ENCODE assay signal across 9 cellular contexts in genomic region chr17:12665263-12666210, GRCh38. TPM values are rescaled to one million over a fixed set of nuclear protein-coding genes. Genes with fewer than 3 reads are reported as not detected.
A peak's percentile ranks its signal among the peaks of the same experiment; 100 is the strongest.
DNase-seq lines count a peak whose midpoint lies in the region; ATAC-seq and TF ChIP-seq lines count a peak whose summit lies in the region.
"Had no signal": no experiment of that assay in that cellular context is flagged by ENCODE, and none has a peak within 500 bp of the region (broad histone marks: within the 10 kb centered on the region; RNA-seq: fewer than 3 reads in every experiment).

A gene with protein sequence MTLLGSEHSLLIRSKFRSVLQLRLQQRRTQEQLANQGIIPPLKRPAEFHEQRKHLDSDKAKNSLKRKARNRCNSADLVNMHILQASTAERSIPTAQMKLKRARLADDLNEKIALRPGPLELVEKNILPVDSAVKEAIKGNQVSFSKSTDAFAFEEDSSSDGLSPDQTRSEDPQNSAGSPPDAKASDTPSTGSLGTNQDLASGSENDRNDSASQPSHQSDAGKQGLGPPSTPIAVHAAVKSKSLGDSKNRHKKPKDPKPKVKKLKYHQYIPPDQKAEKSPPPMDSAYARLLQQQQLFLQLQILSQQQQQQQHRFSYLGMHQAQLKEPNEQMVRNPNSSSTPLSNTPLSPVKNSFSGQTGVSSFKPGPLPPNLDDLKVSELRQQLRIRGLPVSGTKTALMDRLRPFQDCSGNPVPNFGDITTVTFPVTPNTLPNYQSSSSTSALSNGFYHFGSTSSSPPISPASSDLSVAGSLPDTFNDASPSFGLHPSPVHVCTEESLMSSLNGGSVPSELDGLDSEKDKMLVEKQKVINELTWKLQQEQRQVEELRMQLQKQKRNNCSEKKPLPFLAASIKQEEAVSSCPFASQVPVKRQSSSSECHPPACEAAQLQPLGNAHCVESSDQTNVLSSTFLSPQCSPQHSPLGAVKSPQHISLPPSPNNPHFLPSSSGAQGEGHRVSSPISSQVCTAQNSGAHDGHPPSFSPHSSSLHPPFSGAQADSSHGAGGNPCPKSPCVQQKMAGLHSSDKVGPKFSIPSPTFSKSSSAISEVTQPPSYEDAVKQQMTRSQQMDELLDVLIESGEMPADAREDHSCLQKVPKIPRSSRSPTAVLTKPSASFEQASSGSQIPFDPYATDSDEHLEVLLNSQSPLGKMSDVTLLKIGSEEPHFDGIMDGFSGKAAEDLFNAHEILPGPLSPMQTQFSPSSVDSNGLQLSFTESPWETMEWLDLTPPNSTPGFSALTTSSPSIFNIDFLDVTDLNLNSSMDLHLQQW (plus strand): TSS chr17:12665890. CDS start chr17:12666189, 299 bp downstream.

- CTCF ChIA-PET in HEK293T (lab: Yijun Ruan, JAX) (interaction anchor here (1.1 to 3.0 kb wide), 3 partner anchors 76 to 323 kb away, joined by 3 to 14 read pairs (median 4); no protein-coding TSS in a partner anchor), mammary epithelial cell (lab: Charles Lee; ENCODE audit: low non-redundant PET) (no interaction called here)
- CTCF ChIA-PET in activated CD4-positive, alpha-beta memory T cell treated with anti-CD3 and anti-CD28 coated beads for 36 hours (lab: Charles Lee): no interaction called here

- dilution Hi-C loops in mammary epithelial cell (cut with HindIII; ENCODE audit: low sequenced_read_pairs): no loop called here

- 4% methylated on average over 34 of the region's 78 CpGs for WGBS in mammary epithelial cell (ENCODE audit: low coverage, missing lambda C conversion rate)
- 2% methylated on average over 32 to 33 of the region's 78 CpGs for WGBS in thyroid gland, 2 donors

- BruUV-seq in mammary epithelial cell (replicated peaks; lab: Mats Ljungman, UMichigan): no TSS peak

- H3K79me2 ChIP-seq in mammary epithelial cell (ENCODE audit: insufficient read depth, low read length): no peaks in the 10 kb centered on the region

- H3K9ac ChIP-seq in mammary epithelial cell (ENCODE audit: insufficient read depth, low read length): no peak within 1 kb of the TSS

- DNase-seq in HEK293T (ENCODE audit: extremely low spot score): peak; percentile 62
- no peak for DNase-seq in mammary epithelial cell
- DNase-seq in kidney tubule cell (ENCODE audit: low spot score): peak; percentile 25
- DNase-seq in thyroid gland: peak; percentile 14 to 25
- DNase-seq in NCI-H2029 (lab: John Stamatoyannopoulos, UW): no peak
- DNase-seq in activated T-helper 2 cell treated with anti-CD3 and anti-CD28 coated beads, Interferon-gamma antibody, Interleukin-2, Interleukin-4, amounts not matched to agents 10 μg/mL and 5 μg/mL and 100 μg/mL, durations not matched to agents 14 hours and 24 hours and 36 hours (ENCODE audit: low spot score): no peak
- DNase-seq in activated CD4-positive, alpha-beta memory T cell treated with anti-CD3 and anti-CD28 coated beads for 36 hours: no peak

- no peak within 1 kb of the TSS for H3K4me3 ChIP-seq in mammary epithelial cell (replicated peaks in 1 of 3; ENCODE audit: insufficient read depth in 1 of 3, low read depth in 2 of 3, low read length in 3 of 3)
- peak within 1 kb of the TSS; percentile 14 to 41 (median 19) for H3K4me3 ChIP-seq in thyroid gland (replicated peaks in 1 of 3)

- H4K20me1 ChIP-seq in mammary epithelial cell (ENCODE audit: insufficient read depth, low read length): no peaks in the 10 kb centered on the region

- H3K27ac Mint-ChIP-seq in activated T-helper 2 cell treated with anti-CD3 and anti-CD28 coated beads, Interferon-gamma antibody, Interleukin-2, Interleukin-4, amounts not matched to agents 10 μg/mL and 5 μg/mL and 100 μg/mL, durations not matched to agents 14 hours and 24 hours and 36 hours: no peak within 1 kb of the TSS
- no peak within 1 kb of the TSS for H3K27ac Mint-ChIP-seq in activated CD4-positive, alpha-beta memory T cell treated with anti-CD3 and anti-CD28 coated beads for 36 hours
- H3K27ac Mint-ChIP-seq: stimulated activated naive CD8-positive, alpha-beta T cell treated with anti-CD3 and anti-CD28 coated beads, Interleukin-15, Interleukin-2, amounts not matched to agents 100 ng/mL and 50 ng/mL, for 24 hours had no signal

- peak within 1 kb of the TSS; percentile 37 for H2AFZ ChIP-seq in mammary epithelial cell (ENCODE audit: low read depth, low read length)

- H3K4me3 Mint-ChIP-seq in activated T-helper 2 cell treated with anti-CD3 and anti-CD28 coated beads, Interferon-gamma antibody, Interleukin-2, Interleukin-4, amounts not matched to agents 10 μg/mL and 5 μg/mL and 100 μg/mL, durations not matched to agents 14 hours and 24 hours and 36 hours (ENCODE audit: low read depth): no peak within 1 kb of the TSS
- no peak within 1 kb of the TSS for H3K4me3 Mint-ChIP-seq in activated CD4-positive, alpha-beta memory T cell treated with anti-CD3 and anti-CD28 coated beads for 36 hours
- H3K4me3 Mint-ChIP-seq: stimulated activated naive CD8-positive, alpha-beta T cell treated with anti-CD3 and anti-CD28 coated beads, Interleukin-15, Interleukin-2, amounts not matched to agents 100 ng/mL and 50 ng/mL, for 24 hours had no signal

- no peaks in the 10 kb centered on the region for H3K4me1 Mint-ChIP-seq in activated T-helper 2 cell treated with anti-CD3 and anti-CD28 coated beads, Interferon-gamma antibody, Interleukin-2, Interleukin-4, amounts not matched to agents 10 μg/mL and 5 μg/mL and 100 μg/mL, durations not matched to agents 14 hours and 24 hours and 36 hours (ENCODE audit: low read depth)
- no peaks in the 10 kb centered on the region for H3K4me1 Mint-ChIP-seq in activated CD4-positive, alpha-beta memory T cell treated with anti-CD3 and anti-CD28 coated beads for 36 hours (ENCODE audit: low read depth)

- H3K27me3 ChIP-seq in mammary epithelial cell (ENCODE audit: insufficient read depth, low read length): peaks cover 14% of the 10 kb centered on the region
- H3K27me3 ChIP-seq in thyroid gland: peaks cover 3% of the 10 kb centered on the region

- H3K36me3 ChIP-seq in mammary epithelial cell (ENCODE audit: insufficient read depth, low read length) (no peaks in the 10 kb centered on the region), thyroid gland (no peaks in the 10 kb centered on the region)

- POLR2A ChIA-PET in HEK293T (lab: Yijun Ruan, JAX): interaction anchor here (1.5 kb wide), 1 partner anchor 352 kb away, joined by 4 read pairs; the partner anchor contains the start of gene ELAC2
- POLR2A ChIA-PET in activated CD4-positive, alpha-beta memory T cell treated with anti-CD3 and anti-CD28 coated beads for 36 hours (lab: Charles Lee): no interaction called here

- no peak for TF ChIP-seq POLR2A in thyroid gland (IDR thresholded peaks at IDR 0.05)

- H3K4me1 ChIP-seq in mammary epithelial cell (ENCODE audit: insufficient read depth, low read length) (no peaks in the 10 kb centered on the region), thyroid gland (peaks cover 3 to 10% of the 10 kb centered on the region in 2 donors)

- peaks cover 24% of the 10 kb centered on the region for H3K27me3 Mint-ChIP-seq in activated T-helper 2 cell treated with anti-CD3 and anti-CD28 coated beads, Interferon-gamma antibody, Interleukin-2, Interleukin-4, amounts not matched to agents 10 μg/mL and 5 μg/mL and 100 μg/mL, durations not matched to agents 14 hours and 24 hours and 36 hours (ENCODE audit: low read depth)
- peaks cover 40% of the 10 kb centered on the region for H3K27me3 Mint-ChIP-seq in activated CD4-positive, alpha-beta memory T cell treated with anti-CD3 and anti-CD28 coated beads for 36 hours

- intact Hi-C loops in mammary epithelial cell (cut with micrococcal nuclease) (no loop called here), thyroid gland (cut with DNase I) (loop anchor here (5.0 to 10.0 kb wide), 3 partner anchors 121 to 408 kb away; no protein-coding TSS in a partner anchor)
- intact Hi-C loops in activated T-helper 2 cell treated with anti-CD3 and anti-CD28 coated beads, Interferon-gamma antibody, Interleukin-2, Interleukin-4, amounts not matched to agents 10 μg/mL and 5 μg/mL and 100 μg/mL, durations not matched to agents 14 hours and 24 hours and 36 hours (cut with micrococcal nuclease): no loop called here
- intact Hi-C loops in activated CD4-positive, alpha-beta memory T cell treated with anti-CD3 and anti-CD28 coated beads for 36 hours (cut with micrococcal nuclease): no loop called here

- no peaks in the 10 kb centered on the region for H3K36me3 Mint-ChIP-seq in activated T-helper 2 cell treated with anti-CD3 and anti-CD28 coated beads, Interferon-gamma antibody, Interleukin-2, Interleukin-4, amounts not matched to agents 10 μg/mL and 5 μg/mL and 100 μg/mL, durations not matched to agents 14 hours and 24 hours and 36 hours (ENCODE audit: low read depth)
- no peaks in the 10 kb centered on the region for H3K36me3 Mint-ChIP-seq in activated CD4-positive, alpha-beta memory T cell treated with anti-CD3 and anti-CD28 coated beads for 36 hours

- no peak for TF ChIP-seq CTCF in mammary epithelial cell (conservative IDR thresholded peaks at IDR 0.05 in 1 of 2, IDR thresholded peaks at IDR 0.05 in 1 of 2; ENCODE audit: extremely low read depth in 1 of 2, insufficient read depth in 1 of 2, low read depth in 1 of 2, low read length in 2 of 2)
- no peak for TF ChIP-seq CTCF in thyroid gland (IDR thresholded peaks at IDR 0.05)

- peaks cover 4% of the 10 kb centered on the region for H3K9me3 Mint-ChIP-seq in activated T-helper 2 cell treated with anti-CD3 and anti-CD28 coated beads, Interferon-gamma antibody, Interleukin-2, Interleukin-4, amounts not matched to agents 10 μg/mL and 5 μg/mL and 100 μg/mL, durations not matched to agents 14 hours and 24 hours and 36 hours
- no peaks in the 10 kb centered on the region for H3K9me3 Mint-ChIP-seq in activated CD4-positive, alpha-beta memory T cell treated with anti-CD3 and anti-CD28 coated beads for 36 hours
- H3K9me3 Mint-ChIP-seq: stimulated activated naive CD8-positive, alpha-beta T cell treated with anti-CD3 and anti-CD28 coated beads, Interleukin-15, Interleukin-2, amounts not matched to agents 100 ng/mL and 50 ng/mL, for 24 hours had no signal

- H3K27ac ChIP-seq in mammary epithelial cell (ENCODE audit: insufficient read depth, low read depth, low read length): no peak within 1 kb of the TSS
- H3K27ac ChIP-seq in thyroid gland: no peak within 1 kb of the TSS

- H3K4me2 ChIP-seq in mammary epithelial cell (ENCODE audit: insufficient read depth, low read depth, low read length): no peak within 1 kb of the TSS

- in situ Hi-C loops in mammary epithelial cell (cut with MboI; ENCODE audit: low sequenced_read_pairs in 2 of 2): no loop called here

- no peak for ATAC-seq in esophagus mucosa

- H3K9me3 ChIP-seq in mammary epithelial cell (replicated peaks; ENCODE audit: insufficient read depth, low read length) (no peaks in the 10 kb centered on the region), thyroid gland (no peaks in the 10 kb centered on the region)

TF ChIP-seq in HEK293T, 16 proteins besides CTCF, POLR2A, EP300 and RAD21 (continues in another document):
- TF ChIP-seq NFRKB (IDR thresholded peaks at IDR 0.05) (no peak), SUZ12 (IDR thresholded peaks at IDR 0.05) (no peak)

RNA-seq across cellular contexts. Expression of the gene that starts here (rescaled TPM):
- total RNA-seq in mammary epithelial cell (not detected), thyroid gland (1 to 10 TPM in 2 of 4 donors, under 1 TPM in 2; 0.29 to 1.9 (median 0.98) TPM), esophagus mucosa (1.3 TPM)
- polyA plus RNA-seq in mammary epithelial cell: not detected
- not detected for polyA minus RNA-seq in mammary epithelial cell
- not detected in 2 replicates for total RNA-seq in activated T-helper 2 cell treated with anti-CD3 and anti-CD28 coated beads, Interferon-gamma antibody, Interleukin-2, Interleukin-4, amounts not matched to agents 10 μg/mL and 5 μg/mL and 100 μg/mL, durations not matched to agents 14 hours and 24 hours and 36 hours
- not detected for total RNA-seq in activated CD4-positive, alpha-beta memory T cell treated with anti-CD3 and anti-CD28 coated beads for 36 hours

Comparison
In these comparisons a context has a peak if more than half of its experiments do, and no peak if none do; other contexts are left out.
1. DNase-seq: peak in HEK293T (single experiment), kidney tubule cell (single experiment) and thyroid gland (2 of 2); none in mammary epithelial cell (single experiment), NCI-H2029 (single experiment), activated T-helper 2 cell treated with anti-CD3 and anti-CD28 coated beads, Interferon-gamma antibody, Interleukin-2, Interleukin-4, amounts not matched to agents 10 μg/mL and 5 μg/mL and 100 μg/mL, durations not matched to agents 14 hours and 24 hours and 36 hours (single experiment) and activated CD4-positive, alpha-beta memory T cell treated with anti-CD3 and anti-CD28 coated beads for 36 hours (single experiment).
2. H3K4me3 ChIP-seq: peak in thyroid gland (3 of 3); none in mammary epithelial cell (0 of 3).